ENCODE assay signal across 1 cellular context in genomic region chr20:41058007-41058673, GRCh38.
TF ChIP-seq lines count a peak whose summit lies in the region.

No MANE protein-coding gene starts in this region.

TF ChIP-seq in SK-N-SH, 30 proteins besides CTCF, POLR2A, EP300 and RAD21 (continued from another document):
- TF ChIP-seq MAX (IDR thresholded peaks at IDR 0.05; ENCODE audit: low read depth): no peak
- no peak for TF ChIP-seq MEF2A (IDR thresholded peaks at IDR 0.05; ENCODE audit: borderline replicate concordance, low read depth)
- no peak for TF ChIP-seq TEAD4 (IDR thresholded peaks at IDR 0.05; ENCODE audit: borderline replicate concordance, insufficient read depth)
- no peak for TF ChIP-seq ZBTB33 (IDR thresholded peaks at IDR 0.05; ENCODE audit: borderline replicate concordance, low read depth)
- no peak for TF ChIP-seq RXRA (IDR thresholded peaks at IDR 0.05; ENCODE audit: borderline replicate concordance, low read depth)
- TF ChIP-seq FOXJ3 (CRISPR knock-in tag; IDR thresholded peaks at IDR 0.05): no peak
- TF ChIP-seq PBX3 (IDR thresholded peaks at IDR 0.05): no peak
TF ChIP-seq in SK-N-SH: peak in this region for 6.
